In the genomic region with DNA sequence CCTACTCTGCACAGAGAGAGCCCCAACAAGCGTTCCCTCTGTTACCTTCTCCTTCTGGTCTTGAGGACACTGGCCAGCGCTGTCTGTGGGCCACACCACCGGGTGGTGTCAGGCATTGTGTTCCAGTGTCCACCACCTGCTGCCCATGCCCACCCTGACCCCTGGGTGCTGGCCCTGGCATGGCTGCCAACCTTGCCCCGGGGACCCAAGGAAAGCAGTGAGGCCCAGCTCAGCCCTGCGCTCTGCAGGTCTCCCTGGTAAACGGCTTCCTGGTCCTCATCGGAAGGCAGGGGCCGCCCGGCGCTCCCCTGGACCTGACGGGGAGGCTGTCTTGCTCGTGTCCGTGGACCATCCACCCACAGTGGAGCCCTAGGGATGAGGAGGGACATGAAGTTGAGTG, we compare ENCODE assay signal across 15 cellular contexts. TPM values are rescaled to one million over a fixed set of nuclear protein-coding genes. Genes with fewer than 3 reads are reported as not detected.
DNase-seq lines count a peak whose midpoint lies in the region; ATAC-seq, FAIRE-seq and TF ChIP-seq lines count a peak whose summit lies in the region.
"Had no signal": no experiment of that assay in that cellular context is flagged by ENCODE, and none has a peak within 500 bp of the region (broad histone marks: within the 10 kb centered on the region; RNA-seq: fewer than 3 reads in every experiment).

No MANE protein-coding gene starts in this region.

- H3K9me2 ChIP-seq in PC-3 (replicated peaks; ENCODE audit: low read length), result no peaks in the 10 kb centered on the region

- H3K27me3 ChIP-seq in iPS-18a (ENCODE audit: control insufficient read depth, insufficient read depth, low read length) (no peaks in the 10 kb centered on the region), PC-3 (ENCODE audit: low read length) (peaks cover 41% of the 10 kb centered on the region; the same call in 1 of the 2 replicates), small intestine (ENCODE audit: control insufficient read depth in 2 of 2, insufficient read depth in 2 of 2, low read length in 2 of 2) (peaks cover 0 to 7% of the 10 kb centered on the region in 2 donors)

- H3K27ac ChIP-seq in iPS-18a (ENCODE audit: low read length) (no peak overlapping the region), PC-3 (ENCODE audit: low read length) (no peak overlapping the region), small intestine (ENCODE audit: low read depth in 1 of 2, low read length in 1 of 2) (no peak overlapping the region)

- ATAC-seq in natural killer cell treated with Interleukin-12 subunit alpha and Interleukin-12 subunit beta and Interleukin-15 and Interleukin-18, amount 100 ng/mL, for 72 hours, result peak; percentile 22 to 51
- no peak for ATAC-seq in natural killer cell
- ATAC-seq in PC-3, result no peak
- ATAC-seq: GM12878 had no signal

- no peaks in the 10 kb centered on the region for H3F3A ChIP-seq in PC-3 (ENCODE audit: low read length, unreplicated experiment)

- H3K9ac ChIP-seq in iPS-18a (ENCODE audit: low read length) (no peak overlapping the region), PC-3 (ENCODE audit: low read length) (no peak overlapping the region)

- no peak overlapping the region for H2AFZ ChIP-seq in PC-3 (ENCODE audit: low read length)

- H3K27ac Mint-ChIP-seq in natural killer cell treated with Interleukin-12 subunit alpha and Interleukin-12 subunit beta and Interleukin-15 and Interleukin-18, amount 100 ng/mL, for 72 hours, result no peak overlapping the region
- H3K27ac Mint-ChIP-seq in natural killer cell, result no peak overlapping the region
- H3K27ac Mint-ChIP-seq: B cell; CD4-positive, alpha-beta memory T cell had no signal

- H3K4me3 ChIP-seq in iPS-18a (ENCODE audit: low read length) (peak overlapping the region; percentile 7), PC-3 (ENCODE audit: low read length) (no peak overlapping the region), small intestine (ENCODE audit: low read depth in 1 of 2, low read length in 2 of 2) (no peak overlapping the region)
- H3K4me3 ChIP-seq: GM12878 had no signal

- CTCF ChIA-PET in PC-3 (lab: Charles Lee), result no interaction called here

- H3K79me2 ChIP-seq in PC-3 (ENCODE audit: low read length), result no peaks in the 10 kb centered on the region

- H4K20me1 ChIP-seq in PC-3 (ENCODE audit: low read length), result no peaks in the 10 kb centered on the region

- no peaks in the 10 kb centered on the region for H3K36me3 Mint-ChIP-seq in natural killer cell treated with Interleukin-12 subunit alpha and Interleukin-12 subunit beta and Interleukin-15 and Interleukin-18, amount 100 ng/mL, for 72 hours
- H3K36me3 Mint-ChIP-seq in natural killer cell, result no peaks in the 10 kb centered on the region
- H3K36me3 Mint-ChIP-seq: CD4-positive, alpha-beta memory T cell had no signal

- BruUV-seq in PC-3 (replicated peaks; lab: Mats Ljungman, UMichigan), result no TSS peak

- FAIRE-seq in RCC 7860 (lab: Jason Lieb, UNC), result no peak
- no peak for FAIRE-seq in small intestine (lab: Jason Lieb, UNC)
- FAIRE-seq: A204.1, GM12878, GM18507 had no signal

- H3K27me3 Mint-ChIP-seq in natural killer cell treated with Interleukin-12 subunit alpha and Interleukin-12 subunit beta and Interleukin-15 and Interleukin-18, amount 100 ng/mL, for 72 hours, result peaks cover 11 to 14% of the 10 kb centered on the region in 2 donors
- peaks cover 0 to 16% of the 10 kb centered on the region in 2 donors for H3K27me3 Mint-ChIP-seq in natural killer cell (ENCODE audit: low read depth in 2 of 2)
- H3K27me3 Mint-ChIP-seq: B cell had no signal

- intact Hi-C loops in natural killer cell (cut with micrococcal nuclease) (no loop called here), PC-3 (cut with micrococcal nuclease) (no loop called here)

- no peak overlapping the region for H3K4me3 Mint-ChIP-seq in natural killer cell treated with Interleukin-12 subunit alpha and Interleukin-12 subunit beta and Interleukin-15 and Interleukin-18, amount 100 ng/mL, for 72 hours
- no peak overlapping the region for H3K4me3 Mint-ChIP-seq in natural killer cell
- H3K4me3 Mint-ChIP-seq: B cell; CD4-positive, alpha-beta memory T cell had no signal

- no peaks in the 10 kb centered on the region for H3K36me3 ChIP-seq in iPS-18a (ENCODE audit: control insufficient read depth, low read depth, low read length)
- no peaks in the 10 kb centered on the region for H3K36me3 ChIP-seq in PC-3 (ENCODE audit: low read depth, low read length)
- no peaks in the 10 kb centered on the region for H3K36me3 ChIP-seq in small intestine (ENCODE audit: control insufficient read depth in 2 of 2, insufficient read depth in 2 of 2, low read length in 2 of 2)

- peaks cover 0 to 3% of the 10 kb centered on the region in 2 donors for H3K4me1 Mint-ChIP-seq in natural killer cell treated with Interleukin-12 subunit alpha and Interleukin-12 subunit beta and Interleukin-15 and Interleukin-18, amount 100 ng/mL, for 72 hours (ENCODE audit: low read depth in 2 of 2)
- H3K4me1 Mint-ChIP-seq in natural killer cell, result peaks cover 4 to 10% of the 10 kb centered on the region in 2 donors
- H3K4me1 Mint-ChIP-seq: B cell; CD4-positive, alpha-beta memory T cell had no signal

- H3K9me3 ChIP-seq in iPS-18a (ENCODE audit: control insufficient read depth, low read depth, low read length) (peaks cover 16% of the 10 kb centered on the region), PC-3 (ENCODE audit: low read length) (no peaks in the 10 kb centered on the region), small intestine (ENCODE audit: control insufficient read depth, low read depth) (no peaks in the 10 kb centered on the region)

- 82 to 85% (median 84%) methylated on average over 12 to 13 of the region's 13 CpGs for whole genome bisulfite sequencing in small intestine, 3 donors

- TF ChIP-seq CTCF in natural killer cell (IDR thresholded peaks at IDR 0.05) (no peak), PC-3 (conservative IDR thresholded peaks at IDR 0.05; ENCODE audit: low read depth, low read length) (no peak)

- DNase-seq in natural killer cell treated with Interleukin-12 subunit alpha and Interleukin-12 subunit beta and Interleukin-15 and Interleukin-18, amount 100 ng/mL, for 72 hours (ENCODE audit: low spot score), result peak; percentile 56
- DNase-seq in natural killer cell (no peak), retina (peak; percentile 2), RCC 7860 (ENCODE audit: low spot score) (no peak), PC-3 (no peak), small intestine (no peak)
- DNase-seq: C1 segment of cervical spinal cord; CD4-positive, alpha-beta memory T cell; DMS79 had no signal

- H3K4me1 ChIP-seq in iPS-18a (ENCODE audit: control insufficient read depth, low read depth, low read length), result peaks cover 23% of the 10 kb centered on the region
- H3K4me1 ChIP-seq in PC-3 (ENCODE audit: insufficient read depth, low read length), result no peaks in the 10 kb centered on the region
- no peaks in the 10 kb centered on the region for H3K4me1 ChIP-seq in small intestine (ENCODE audit: control insufficient read depth in 2 of 2, insufficient read depth in 1 of 2, low read depth in 1 of 2, low read length in 1 of 2)

- H3K4me2 ChIP-seq in PC-3 (ENCODE audit: low read length), result no peak overlapping the region

- POLR2A ChIA-PET in PC-3 (lab: Charles Lee; ENCODE audit: unreplicated experiment), result no interaction called here

- H3K9me3 Mint-ChIP-seq in natural killer cell treated with Interleukin-12 subunit alpha and Interleukin-12 subunit beta and Interleukin-15 and Interleukin-18, amount 100 ng/mL, for 72 hours, result no peaks in the 10 kb centered on the region
- no peaks in the 10 kb centered on the region for H3K9me3 Mint-ChIP-seq in natural killer cell

RNA-seq across cellular contexts. Expression of gene MEG3, which starts 21.8 kb away (rescaled TPM):
- not detected for total RNA-seq in natural killer cell treated with Interleukin-12 subunit alpha and Interleukin-12 subunit beta and Interleukin-15 and Interleukin-18, amount 100 ng/mL, for 72 hours
- total RNA-seq in natural killer cell (1 to 10 TPM; 1.0 to 6.6 (median 1.9) TPM), PC-3 (2014; rRNA removed) (not detected in 2 replicates)
- 10 to 100 TPM in 2 of 3 donors, 1 to 10 TPM in 1; 5.1 to 15.7 (median 13.4) TPM for polyA plus RNA-seq in small intestine
- total RNA-seq: B cell; CD4-positive, alpha-beta memory T cell; HT-29 had no signal
- polyA plus RNA-seq: CD4-positive, alpha-beta memory T cell had no signal

Comparison
In these comparisons a context has a peak if more than half of its experiments do, and no peak if none do; other contexts are left out.
1. ATAC-seq: peak in natural killer cell treated with Interleukin-12 subunit alpha and Interleukin-12 subunit beta and Interleukin-15 and Interleukin-18, amount 100 ng/mL, for 72 hours (2 of 2); none in natural killer cell (0 of 3) and PC-3 (single experiment).
2. DNase-seq: peak in natural killer cell treated with Interleukin-12 subunit alpha and Interleukin-12 subunit beta and Interleukin-15 and Interleukin-18, amount 100 ng/mL, for 72 hours (single experiment) and retina (single experiment); none in natural killer cell (single experiment), RCC 7860 (single experiment), PC-3 (single experiment) and small intestine (single experiment).